Comparison of ENCODE assay signal across 8 cellular contexts in the genomic region with DNA sequence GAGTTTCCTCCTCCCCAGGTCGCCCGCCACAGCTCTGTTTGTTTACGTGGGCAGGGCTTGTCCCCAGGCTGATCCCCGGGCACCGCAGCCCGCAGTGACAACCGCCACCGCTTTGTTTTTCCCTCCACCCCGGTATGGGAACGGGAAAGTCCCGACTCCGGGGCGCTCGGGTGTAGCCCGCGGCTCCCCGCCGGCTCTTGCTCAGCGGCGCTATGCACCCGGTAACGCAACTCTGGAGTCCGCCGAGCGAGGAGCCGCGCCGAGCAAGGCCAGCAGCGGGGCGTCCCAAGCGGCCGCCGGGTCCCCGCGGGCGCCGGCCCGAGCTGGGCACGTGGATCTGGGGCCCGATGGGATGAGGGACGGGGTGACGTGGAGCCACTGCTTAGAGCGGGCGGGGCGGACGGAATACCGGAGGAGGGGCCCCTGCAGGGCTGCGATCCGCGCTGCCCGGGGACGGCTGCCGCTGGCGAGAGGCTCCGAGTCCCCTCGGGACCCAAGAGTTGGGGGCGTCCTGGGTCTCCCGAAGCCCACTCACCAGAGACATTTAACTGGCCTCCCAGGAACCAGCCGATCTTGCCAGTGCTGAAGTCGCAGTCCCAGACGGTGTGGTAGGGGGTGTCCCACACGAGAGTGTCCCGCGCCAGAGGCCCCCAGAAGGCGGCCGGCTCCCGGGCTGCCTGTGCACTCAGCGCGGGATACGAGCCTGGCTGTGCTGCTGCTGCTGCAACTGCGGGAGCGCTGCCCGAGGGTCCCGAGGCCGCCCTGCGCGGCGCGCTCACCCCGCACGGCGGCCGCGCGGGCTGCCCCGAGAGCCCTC. TPM values are rescaled to one million over a fixed set of nuclear protein-coding genes. Genes with fewer than 3 reads are reported as not detected.
DNase-seq lines count a peak whose midpoint lies in the region; ATAC-seq, FAIRE-seq and TF ChIP-seq lines count a peak whose summit lies in the region.

No MANE protein-coding gene starts in this region.

- H3K27me3 Mint-ChIP-seq in astrocyte (ENCODE audit: low read depth, unreplicated experiment) = peaks cover 73% of the 10 kb centered on the region

- DNase-seq in DND-41 (peak; percentile 76), HuH-7.5 (ENCODE audit: low spot score) (peak; percentile 84), T-helper 22 cell (ENCODE audit: low read depth) (peak; percentile 77), astrocyte (ENCODE audit: low read depth) (no peak), cortex of kidney (lab: John Stamatoyannopoulos, UW) (no peak)

- H3K36me3 ChIP-seq in DND-41 (ENCODE audit: insufficient read depth, low read length) = peaks cover 23% of the 10 kb centered on the region
- H3K36me3 ChIP-seq in astrocyte (ENCODE audit: insufficient read depth, low read length) = no peaks in the 10 kb centered on the region
- no peaks in the 10 kb centered on the region for H3K36me3 ChIP-seq in skeletal muscle satellite cell (ENCODE audit: insufficient read depth, low read length)

- H3K4me2 ChIP-seq in DND-41 (ENCODE audit: insufficient read depth, low read length) (peak overlapping the region; percentile 94), astrocyte (ENCODE audit: low read length) (peak overlapping the region; percentile 97), skeletal muscle satellite cell (ENCODE audit: low read length) (peak overlapping the region; percentile 97)

- H3K9me3 ChIP-seq in DND-41 (ENCODE audit: insufficient read depth, low read length, severe bottlenecking) (no peaks in the 10 kb centered on the region), astrocyte (ENCODE audit: insufficient read depth, low read depth, low read length) (no peaks in the 10 kb centered on the region), skeletal muscle satellite cell (replicated peaks; ENCODE audit: low read length) (no peaks in the 10 kb centered on the region)

- peak overlapping the region; percentile 54 for H3K4me3 Mint-ChIP-seq in astrocyte (ENCODE audit: unreplicated experiment)

- peaks cover 7% of the 10 kb centered on the region for H3K9me3 Mint-ChIP-seq in astrocyte (ENCODE audit: unreplicated experiment)

- peak overlapping the region; percentile 18 for H3K27ac Mint-ChIP-seq in astrocyte (ENCODE audit: unreplicated experiment)

- H3K79me2 ChIP-seq in DND-41 (ENCODE audit: insufficient read depth, low read length) = peaks cover 54% of the 10 kb centered on the region
- H3K79me2 ChIP-seq in astrocyte (ENCODE audit: insufficient read depth, low read length) = no peaks in the 10 kb centered on the region

- no peak for FAIRE-seq in astrocyte (lab: Jason Lieb, UNC)

- H3K27me3 ChIP-seq in DND-41 (ENCODE audit: insufficient read depth, low read length, poor library complexity) (no peaks in the 10 kb centered on the region), astrocyte (ENCODE audit: insufficient read depth, low read length) (peaks cover 33% of the 10 kb centered on the region), skeletal muscle satellite cell (ENCODE audit: control insufficient read depth, insufficient read depth, low read length) (peaks cover 66% of the 10 kb centered on the region)

- H3K4me3 ChIP-seq in DND-41 (ENCODE audit: low read depth in 1 of 2, low read length in 2 of 2) (peak overlapping the region; percentile 38 to 81; a peak in 3 of 4 replicates), astrocyte (ENCODE audit: insufficient read depth, low read depth, low read length) (peak overlapping the region; percentile 63), iPS-11a (ENCODE audit: low read depth, low read length) (peak overlapping the region; percentile 40), skeletal muscle satellite cell (ENCODE audit: low read length) (peak overlapping the region; percentile 69)

- H3K4me1 Mint-ChIP-seq in astrocyte (ENCODE audit: low read depth, unreplicated experiment) = no peaks in the 10 kb centered on the region

- H3K27ac ChIP-seq in DND-41 (ENCODE audit: low read length) (peak overlapping the region; percentile 93), astrocyte (ENCODE audit: low read depth, low read length) (no peak overlapping the region)

- no peaks in the 10 kb centered on the region for H3K36me3 Mint-ChIP-seq in astrocyte (ENCODE audit: low read depth, unreplicated experiment)

- H4K20me1 ChIP-seq in DND-41 (ENCODE audit: insufficient read depth, low read length) (peaks cover 36% of the 10 kb centered on the region), astrocyte (ENCODE audit: insufficient read depth, low read length) (peaks cover 23% of the 10 kb centered on the region)

- H2AFZ ChIP-seq in DND-41 (ENCODE audit: low read depth, low read length) = peak overlapping the region; percentile 74
- H2AFZ ChIP-seq in astrocyte (ENCODE audit: low read depth, low read length) = peak overlapping the region; percentile 86

- TF ChIP-seq CTCF in DND-41 (IDR thresholded peaks at IDR 0.05; ENCODE audit: borderline replicate concordance, extremely low read depth, low read length, poor library complexity, severe bottlenecking) = peak; percentile 15
- no peak for TF ChIP-seq CTCF in astrocyte (IDR thresholded peaks at IDR 0.05; ENCODE audit: insufficient read depth, low read depth, low read length)

- peaks cover 55% of the 10 kb centered on the region for H3K4me1 ChIP-seq in DND-41 (ENCODE audit: insufficient read depth, low read length)
- peaks cover 13% of the 10 kb centered on the region for H3K4me1 ChIP-seq in astrocyte (ENCODE audit: insufficient read depth, low read length)
- peaks cover 32% of the 10 kb centered on the region for H3K4me1 ChIP-seq in skeletal muscle satellite cell (ENCODE audit: control insufficient read depth, insufficient read depth, low read length)

- H3K9ac ChIP-seq in DND-41 (ENCODE audit: low read depth, low read length) = peak overlapping the region; percentile 72
- H3K9ac ChIP-seq in astrocyte (ENCODE audit: low read length) = peak overlapping the region; percentile 70
- peak overlapping the region; percentile 46 for H3K9ac ChIP-seq in skeletal muscle satellite cell (ENCODE audit: low read depth, low read length)

- ATAC-seq in DND-41 (ENCODE audit: insufficient read depth, low read depth) (peak; percentile 47), GM21515 (IDR thresholded peaks at IDR 0.05; ENCODE audit: unreplicated experiment) (peak; percentile 29)

RNA-seq across cellular contexts. Expression of a gene that starts 0.5 kb away (rescaled TPM):
- total RNA-seq in astrocyte = 0.24 and 0.27 TPM in 2 replicates
- 1.5 and 2.0 TPM in 2 replicates for total RNA-seq in skeletal muscle satellite cell (2012; rRNA removed)

RNA-seq across cellular contexts. Expression of a gene that starts 24.5 kb away (rescaled TPM):
- not detected in 2 replicates for total RNA-seq in astrocyte
- not detected in 2 replicates for total RNA-seq in skeletal muscle satellite cell (2012; rRNA removed)

Comparison
In these comparisons a context has a peak if more than half of its experiments do, and no peak if none do; other contexts are left out.
1. DNase-seq: peak in DND-41 (single experiment), HuH-7.5 (single experiment) and T-helper 22 cell (single experiment); none in astrocyte (single experiment) and cortex of kidney (single experiment).
2. Peak in every context shown above with its lines, with median percentiles within 50 percentile points of each other: H3K4me2 ChIP-seq, H3K4me3 ChIP-seq and H3K9ac ChIP-seq.